Comparison of ENCODE assay signal across 17 cellular contexts in genomic region chr2:228699400-228699799, GRCh38.
DNase-seq lines count a peak whose midpoint lies in the region; ATAC-seq and TF ChIP-seq lines count a peak whose summit lies in the region.
"Had no signal": no experiment of that assay in that cellular context is flagged by ENCODE, and none has a peak within 500 bp of the region (broad histone marks: within the 10 kb centered on the region; RNA-seq: fewer than 3 reads in every experiment).

No MANE protein-coding gene starts in this region.

- H3K27ac ChIP-seq in left ventricle myocardium inferior (replicated peaks), result no peak overlapping the region
- no peak overlapping the region for H3K27ac ChIP-seq in mesendoderm (ENCODE audit: low read depth, low read length)
- H3K27ac ChIP-seq: colonic mucosa, tibial nerve had no signal

- H4K8ac ChIP-seq in mesendoderm (ENCODE audit: low read depth, low read length), result no peak overlapping the region

- no peaks in the 10 kb centered on the region for H3K27me3 ChIP-seq in left ventricle myocardium inferior (ENCODE audit: low read depth)
- no peaks in the 10 kb centered on the region for H3K27me3 ChIP-seq in mesendoderm (ENCODE audit: insufficient read depth, low read length, poor library complexity)
- H3K27me3 ChIP-seq: colonic mucosa, tibial nerve had no signal

- H3K4ac ChIP-seq in mesendoderm (ENCODE audit: low read depth, low read length), result no peak overlapping the region

- H3K56ac ChIP-seq in mesendoderm (ENCODE audit: low read length), result no peak overlapping the region

- H3K23ac ChIP-seq in mesendoderm (ENCODE audit: low read length), result no peak overlapping the region

- TF ChIP-seq CTCF in astrocyte of the cerebellum (IDR thresholded peaks at IDR 0.05; ENCODE audit: low read depth, low read length, missing control alignments), result peak; percentile 20
- peak; percentile 55 for TF ChIP-seq CTCF in left ventricle myocardium inferior (IDR thresholded peaks at IDR 0.05; ENCODE audit: borderline replicate concordance)

- H3K4me2 ChIP-seq in mesendoderm (ENCODE audit: low read length), result no peak overlapping the region

- H3K79me2 ChIP-seq in mesendoderm (ENCODE audit: control insufficient read depth, insufficient read depth, low read length), result no peaks in the 10 kb centered on the region

- H3K9ac ChIP-seq in mesendoderm (ENCODE audit: low read length), result no peak overlapping the region

- in situ Hi-C loops in astrocyte of the cerebellum (cut with HindIII; ENCODE audit: low sequenced_read_pairs), result no loop called here

- H3K4me1 ChIP-seq in left ventricle myocardium inferior (no peaks in the 10 kb centered on the region), mesendoderm (ENCODE audit: control insufficient read depth, low read depth, low read length) (no peaks in the 10 kb centered on the region)
- H3K4me1 ChIP-seq: colonic mucosa, tibial nerve had no signal

- no peak overlapping the region for H2BK15ac ChIP-seq in mesendoderm (replicated peaks; ENCODE audit: low read depth)

- H2AK5ac ChIP-seq in mesendoderm (ENCODE audit: low read length), result no peak overlapping the region

- H3K9me3 ChIP-seq in left ventricle myocardium inferior (replicated peaks), result no peaks in the 10 kb centered on the region
- H3K9me3 ChIP-seq: colonic mucosa had no signal

- intact Hi-C loops in Right ventricle myocardium inferior (cut with DNase I), result loop anchor here (5.0 kb wide), 1 partner anchor 573 kb away; the partner anchor contains the start of gene PID1
- intact Hi-C loops in cardiac septum (cut with DNase I), result loop anchor here (2.0 kb wide), 1 partner anchor 573 kb away; no protein-coding TSS in a partner anchor
- intact Hi-C loops in left ventricle myocardium inferior (cut with micrococcal nuclease), result no loop called here

- H3K18ac ChIP-seq in mesendoderm (ENCODE audit: low read length), result no peak overlapping the region

- H3K79me1 ChIP-seq in mesendoderm (ENCODE audit: low read length), result no peaks in the 10 kb centered on the region

- H3K4me3 ChIP-seq in astrocyte of the cerebellum (ENCODE audit: low read depth, low read length), result no peak overlapping the region
- no peak overlapping the region for H3K4me3 ChIP-seq in left ventricle myocardium inferior
- no peak overlapping the region for H3K4me3 ChIP-seq in mesendoderm (ENCODE audit: low read length)
- H3K4me3 ChIP-seq: colonic mucosa, tibial nerve had no signal

- no peaks in the 10 kb centered on the region for H3K36me3 ChIP-seq in left ventricle myocardium inferior
- H3K36me3 ChIP-seq in mesendoderm (ENCODE audit: control insufficient read depth, insufficient read depth, low read length), result no peaks in the 10 kb centered on the region
- H3K36me3 ChIP-seq: colonic mucosa, tibial nerve had no signal

- no peak overlapping the region for H2BK5ac ChIP-seq in mesendoderm (ENCODE audit: low read length)

- DNase-seq in Right ventricle myocardium inferior (ENCODE audit: missing footprints) (no peak), cardiac septum (ENCODE audit: low spot score) (no peak), astrocyte of the cerebellum (ENCODE audit: low read depth) (no peak), left ventricle myocardium inferior (no peak), mesendoderm (no peak), putamen (ENCODE audit: low spot score) (no peak), nucleus accumbens (lab: John Stamatoyannopoulos, UW) (no peak)
- no peak for DNase-seq in stimulated activated CD4-positive, alpha-beta T cell treated with anti-CD3 and anti-CD28 coated beads, Interleukin-4, amount 100 ng/mL, for 24 hours
- DNase-seq: ACHN; activated CD4-positive, alpha-beta T cell treated with anti-CD3 and anti-CD28 coated beads, Interleukin-2, amount 50 U/mL, for 4 hours; colonic mucosa; DMS153; Kasumi-1; NCI-H2171 treated with DMSO at 0.1 percent for 48 hours; nephron progenitor cell; T-helper 9 cell had no signal

- no peak overlapping the region for H4K5ac ChIP-seq in mesendoderm (ENCODE audit: low read length)

- H2BK120ac ChIP-seq in mesendoderm (ENCODE audit: low read depth, low read length), result no peak overlapping the region

- no CpG with 5 or more reads among the region's 5 CpGs for WGBS in mesendoderm (ENCODE audit: extremely low coverage, insufficient coverage, low lambda C conversion rate)

- peak; percentile 83 for ATAC-seq in Right ventricle myocardium inferior
